8 cellular contexts compared by ENCODE assay signal in the genomic region with DNA sequence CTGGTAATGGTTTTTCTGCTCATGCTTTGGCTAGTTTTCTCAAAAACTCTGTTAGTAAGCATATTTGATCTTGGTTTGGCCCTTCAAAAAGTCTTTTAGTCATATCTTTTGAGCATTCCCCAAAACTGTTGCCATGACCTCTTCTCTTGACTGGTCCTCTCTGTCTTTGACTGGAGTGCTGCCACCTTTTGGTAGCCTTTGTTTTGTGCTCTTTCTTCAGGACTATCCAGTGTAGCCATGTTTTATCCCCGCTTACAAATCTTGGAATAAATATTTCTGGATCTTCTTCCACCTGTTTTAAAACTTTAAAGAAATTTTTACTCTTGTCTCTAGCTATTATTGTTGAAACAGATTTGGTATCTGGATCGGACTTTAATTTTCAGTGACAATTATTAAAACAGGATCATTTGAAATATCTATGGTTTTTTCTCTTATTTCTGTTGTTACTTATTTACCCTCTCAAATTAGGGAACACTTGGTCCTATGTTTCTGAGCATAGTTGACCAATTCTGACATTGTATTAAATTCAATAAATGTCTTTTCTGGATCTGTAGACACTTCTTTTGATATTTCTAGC. TPM values are rescaled to one million over a fixed set of nuclear protein-coding genes. Genes with fewer than 3 reads are reported as not detected.
DNase-seq lines count a peak whose midpoint lies in the region; ATAC-seq and TF ChIP-seq lines count a peak whose summit lies in the region.

No MANE protein-coding gene starts in this region.

- H3K4me2 ChIP-seq in hepatocyte = no peak overlapping the region

- no peaks in the 10 kb centered on the region for H3K9me2 ChIP-seq in hepatocyte (replicated peaks; ENCODE audit: insufficient read depth)

- ATAC-seq in GM21360 (IDR thresholded peaks at IDR 0.05; ENCODE audit: unreplicated experiment) = peak; percentile 46
- ATAC-seq in HG02973 (IDR thresholded peaks at IDR 0.05; ENCODE audit: unreplicated experiment) = no peak

- no peak overlapping the region for H2AFZ ChIP-seq in hepatocyte

- peak; percentile 19 for DNase-seq in COLO668 (lab: John Stamatoyannopoulos, UW; ENCODE audit: unreplicated experiment)
- DNase-seq in RPMI7951 (ENCODE audit: low read depth) = peak; percentile 50
- DNase-seq in hepatocyte (ENCODE audit: low spot score) = peak; percentile 37
- no peak for DNase-seq in tibial artery
- no peak for DNase-seq in putamen (ENCODE audit: low spot score)
- DNase-seq in stimulated activated CD8-positive, alpha-beta memory T cell treated with anti-CD3 and anti-CD28 coated beads, Interleukin-4, amount 100 ng/mL, for 48 hours = no peak

- H3K36me3 ChIP-seq in hepatocyte (replicated peaks; ENCODE audit: insufficient read depth, low read depth) = no peaks in the 10 kb centered on the region
- no peaks in the 10 kb centered on the region for H3K36me3 ChIP-seq in tibial artery

- WGBS in hepatocyte (ENCODE audit: low lambda C conversion rate, missing lambda C conversion rate) = 52% methylated on average over 2 of the region's 2 CpGs

- H3K27me3 ChIP-seq in hepatocyte = no peaks in the 10 kb centered on the region
- H3K27me3 ChIP-seq in tibial artery = no peaks in the 10 kb centered on the region

- TF ChIP-seq CTCF in hepatocyte (IDR thresholded peaks at IDR 0.05; ENCODE audit: poor library complexity) = peak; percentile 56
- TF ChIP-seq CTCF in tibial artery (IDR thresholded peaks at IDR 0.05) = no peak

- no peak overlapping the region for H3K4me3 ChIP-seq in hepatocyte
- H3K4me3 ChIP-seq in tibial artery = no peak overlapping the region

- no peaks in the 10 kb centered on the region for H3K9me3 ChIP-seq in hepatocyte (ENCODE audit: low read depth)
- peaks cover 0 to 10% (median 0%) of the 10 kb centered on the region in 3 donors for H3K9me3 ChIP-seq in tibial artery

- H3K4me1 ChIP-seq in hepatocyte (ENCODE audit: insufficient read depth) = no peaks in the 10 kb centered on the region
- H3K4me1 ChIP-seq in tibial artery = no peaks in the 10 kb centered on the region

- intact Hi-C loops in tibial artery (cut with DNase I; ENCODE audit: low total_unique reads) = no loop called here

- no peaks in the 10 kb centered on the region for H3K79me2 ChIP-seq in hepatocyte

- no peak overlapping the region for H3K27ac ChIP-seq in hepatocyte
- H3K27ac ChIP-seq in tibial artery = no peak overlapping the region

- no peaks in the 10 kb centered on the region for H4K20me1 ChIP-seq in hepatocyte (ENCODE audit: insufficient read depth, poor library complexity, severe bottlenecking)

RNA-seq across cellular contexts. Expression of gene ELOA2, which starts 1.0 kb away (rescaled TPM):
- not detected in 2 replicates for total RNA-seq in RPMI7951 (2014; rRNA removed; shearing (Covaris generic))
- not detected in 2 replicates for total RNA-seq in hepatocyte
- 0.31 TPM in 1 of 2 replicates, not detected in the other for polyA plus RNA-seq in hepatocyte

Comparison
In these comparisons a context has a peak if more than half of its experiments do, and no peak if none do; other contexts are left out.
1. DNase-seq: peak in COLO668 (single experiment), RPMI7951 (single experiment) and hepatocyte (single experiment); none in tibial artery (0 of 2), putamen (single experiment) and stimulated activated CD8-positive, alpha-beta memory T cell treated with anti-CD3 and anti-CD28 coated beads, Interleukin-4, amount 100 ng/mL, for 48 hours (single experiment).